ENCODE assay signal across 8 cellular contexts in genomic region chr14:70714055-70714550, GRCh38.
DNase-seq lines count a peak whose midpoint lies in the region; ATAC-seq, FAIRE-seq and TF ChIP-seq lines count a peak whose summit lies in the region.

No MANE protein-coding gene starts in this region.

- no peaks in the 10 kb centered on the region for H3K9me3 Mint-ChIP-seq in activated naive CD4-positive, alpha-beta T cell treated with anti-CD3 and anti-CD28 coated beads for 36 hours

- no TSS peak for BruUV-seq in PC-9 (replicated peaks; lab: Mats Ljungman, UMichigan)

- CTCF ChIA-PET in PC-9 (lab: Charles Lee): interaction anchor here (0.6 to 1.2 kb wide), 6 partner anchors 16 to 105 kb away, joined by 3 to 8 read pairs (median 5); no protein-coding TSS in a partner anchor
- CTCF ChIA-PET in activated naive CD4-positive, alpha-beta T cell treated with anti-CD3 and anti-CD28 coated beads for 36 hours (lab: Charles Lee): interaction anchor here (0.6 to 6.3 kb wide), 27 partner anchors 9 to 981 kb away, joined by 3 to 51 read pairs (median 4); no protein-coding TSS in a partner anchor

- H3K9me3 ChIP-seq in PC-9 (ENCODE audit: insufficient read depth, low read depth): no peaks in the 10 kb centered on the region
- H3K9me3 ChIP-seq in small intestine (ENCODE audit: control insufficient read depth, low read depth): no peaks in the 10 kb centered on the region

- FAIRE-seq in small intestine (lab: Jason Lieb, UNC): no peak

- no peaks in the 10 kb centered on the region for H4K20me1 ChIP-seq in PC-9 (ENCODE audit: insufficient read depth)

- no peaks in the 10 kb centered on the region for H3K27me3 ChIP-seq in PC-9 (ENCODE audit: insufficient read depth, low read depth)
- H3K27me3 ChIP-seq in small intestine (ENCODE audit: control insufficient read depth in 2 of 2, insufficient read depth in 2 of 2, low read length in 2 of 2): no peaks in the 10 kb centered on the region

- WGBS in small intestine, 3 donors: 9 to 17% (median 9%) methylated on average over 8 of the region's 8 CpGs

- H3K36me3 ChIP-seq in PC-9 (ENCODE audit: low read depth) (no peaks in the 10 kb centered on the region), small intestine (ENCODE audit: control insufficient read depth in 2 of 2, insufficient read depth in 2 of 2, low read length in 2 of 2) (no peaks in the 10 kb centered on the region)

- no peak overlapping the region for H2AFZ ChIP-seq in PC-9

- H3K4me1 Mint-ChIP-seq in activated naive CD4-positive, alpha-beta T cell treated with anti-CD3 and anti-CD28 coated beads for 36 hours (ENCODE audit: low read depth): peaks cover 2% of the 10 kb centered on the region

- no peaks in the 10 kb centered on the region for H3K79me2 ChIP-seq in PC-9 (ENCODE audit: low read depth)

- intact Hi-C loops in PC-9 (cut with micrococcal nuclease; ENCODE audit: unreplicated experiment) (loop anchor here (1.0 kb wide), 3 partner anchors 73 to 114 kb away; partner anchors contain the start of genes MED6 and TTC9), head of caudate nucleus (cut with DNase I) (no loop called here)
- intact Hi-C loops in activated naive CD4-positive, alpha-beta T cell treated with anti-CD3 and anti-CD28 coated beads for 36 hours (cut with micrococcal nuclease): loop anchor here (1.0 to 10.0 kb wide), 4 partner anchors 53 to 261 kb away; no protein-coding TSS in a partner anchor

- peak; percentile 98 for TF ChIP-seq CTCF in PC-9 (conservative IDR thresholded peaks at IDR 0.05)

- no peaks in the 10 kb centered on the region for H3K27me3 Mint-ChIP-seq in activated naive CD4-positive, alpha-beta T cell treated with anti-CD3 and anti-CD28 coated beads for 36 hours (ENCODE audit: low read depth)

- H3K4me2 ChIP-seq in PC-9: peak overlapping the region; percentile 20; the same call in 1 of the 2 replicates

- H3K36me3 Mint-ChIP-seq in activated naive CD4-positive, alpha-beta T cell treated with anti-CD3 and anti-CD28 coated beads for 36 hours (ENCODE audit: low read depth): no peaks in the 10 kb centered on the region

- POLR2A ChIA-PET in PC-9 (lab: Charles Lee; ENCODE audit: unreplicated experiment): interaction anchor here (0.6 to 0.7 kb wide), 3 partner anchors 11 to 134 kb away, joined by 5 to 11 read pairs (median 5); no protein-coding TSS in a partner anchor

- H3K4me3 ChIP-seq in PC-9 (no peak overlapping the region), small intestine (ENCODE audit: low read depth in 1 of 2, low read length in 2 of 2) (no peak overlapping the region)

- H3K4me1 ChIP-seq in PC-9 (replicated peaks; ENCODE audit: insufficient read depth) (peaks cover 21% of the 10 kb centered on the region), small intestine (ENCODE audit: control insufficient read depth in 2 of 2, insufficient read depth in 1 of 2, low read depth in 1 of 2, low read length in 1 of 2) (peaks cover 0 to 4% of the 10 kb centered on the region in 2 donors)

- ATAC-seq in HG03139 (IDR thresholded peaks at IDR 0.05; ENCODE audit: unreplicated experiment) (no peak), GM19324 (IDR thresholded peaks at IDR 0.05; ENCODE audit: low FRiP score, unreplicated experiment) (no peak)

- H3K4me3 Mint-ChIP-seq in activated naive CD4-positive, alpha-beta T cell treated with anti-CD3 and anti-CD28 coated beads for 36 hours: no peak overlapping the region

- no peaks in the 10 kb centered on the region for H3K9me2 ChIP-seq in PC-9 (ENCODE audit: insufficient read depth)

- H3K27ac Mint-ChIP-seq in activated naive CD4-positive, alpha-beta T cell treated with anti-CD3 and anti-CD28 coated beads for 36 hours: no peak overlapping the region

- H3K27ac ChIP-seq in PC-9: peak overlapping the region; percentile 51; the same call in 1 of the 2 replicates
- H3K27ac ChIP-seq in small intestine (ENCODE audit: low read depth in 1 of 2, low read length in 1 of 2): no peak overlapping the region

- in situ Hi-C loops in KBM-7 (cut with MboI; ENCODE audit: low pct_unique_long_range_greater_than_20kb, low sequenced_read_pairs): no loop called here

- no peaks in the 10 kb centered on the region; the same call in 1 of the 2 replicates for H3F3A ChIP-seq in PC-9 (ENCODE audit: insufficient read depth, low read depth)

- DNase-seq in DMS 273 treated with DMSO at 0.1 percent for 48 hours (lab: John Stamatoyannopoulos, UW) (peak; percentile 42), KBM-7 (peak; percentile 89), PC-9 (peak; percentile 41 to 55), head of caudate nucleus (peak in 22 of 42 donors; percentile 13 to 73 (median 30)), small intestine (peak; percentile 51)
- peak; percentile 71 for DNase-seq in activated naive CD4-positive, alpha-beta T cell treated with anti-CD3 and anti-CD28 coated beads for 36 hours

Comparison
In these comparisons a context has a peak if more than half of its experiments do, and no peak if none do; other contexts are left out.
1. DNase-seq: peak in every context shown above with its lines; median percentile 89 in KBM-7; 71 in activated naive CD4-positive, alpha-beta T cell treated with anti-CD3 and anti-CD28 coated beads for 36 hours; 51 in small intestine; 48 in PC-9; 42 in DMS 273 treated with DMSO at 0.1 percent for 48 hours; 30 in head of caudate nucleus.